ENCODE assay signal across 8 cellular contexts in genomic region chr20:2839732-2840137, GRCh38. TPM values are rescaled to one million over a fixed set of nuclear protein-coding genes. Genes with fewer than 3 reads are reported as not detected.
DNase-seq lines count a peak whose midpoint lies in the region; ATAC-seq and TF ChIP-seq lines count a peak whose summit lies in the region.

No MANE protein-coding gene starts in this region.

- H3K79me2 ChIP-seq in HCT116 (ENCODE audit: insufficient read depth, low read length), result peaks cover 12% of the 10 kb centered on the region

- DNase-seq in HCT116 (ENCODE audit: low read depth, low spot score), result no peak
- no peak for DNase-seq in activated CD8-positive, alpha-beta T cell treated with anti-CD3 and anti-CD28 coated beads for 36 hours
- no peak for DNase-seq in GOT3 (lab: John Stamatoyannopoulos, UW)
- no peak for DNase-seq in NCI-H345 (lab: John Stamatoyannopoulos, UW)
- DNase-seq in GM19240 (ENCODE audit: insufficient read length, low spot score), result no peak
- DNase-seq in stimulated activated CD4-positive, alpha-beta T cell treated with anti-CD3 and anti-CD28 coated beads, Interleukin-15, amount 100 ng/mL, for 24 hours, result no peak

- BruUV-seq in HCT116 (replicated peaks; lab: Mats Ljungman, UMichigan), result no TSS peak

- no peak for ATAC-seq in HCT116
- no peak for ATAC-seq in activated CD8-positive, alpha-beta T cell treated with anti-CD3 and anti-CD28 coated beads for 36 hours
- peak; percentile 1 for ATAC-seq in stimulated activated memory B cell treated with anti-CD40 and anti-IgM and Interleukin-4, amounts not matched to agents 10 μg/mL and 1 μg/mL and 100 μg/mL, for 72 hours

- no peaks in the 10 kb centered on the region for H3K27me3 Mint-ChIP-seq in activated CD8-positive, alpha-beta T cell treated with anti-CD3 and anti-CD28 coated beads for 36 hours
- no peaks in the 10 kb centered on the region for H3K27me3 Mint-ChIP-seq in stimulated activated memory B cell treated with anti-CD40 and anti-IgM and Interleukin-4, amounts not matched to agents 10 μg/mL and 1 μg/mL and 100 μg/mL, for 72 hours

- H3K9me3 ChIP-seq in HCT116 (ENCODE audit: control insufficient read depth in 1 of 2, insufficient read depth in 1 of 2, low read depth in 1 of 2, low read length in 2 of 2), result no peaks in the 10 kb centered on the region
- H3K9me3 ChIP-seq in iPS-20b (ENCODE audit: insufficient read depth, low read depth, low read length), result no peaks in the 10 kb centered on the region

- CTCF ChIA-PET in HCT116 (lab: Charles Lee), result no interaction called here
- CTCF ChIA-PET in activated CD8-positive, alpha-beta T cell treated with anti-CD3 and anti-CD28 coated beads for 36 hours (lab: Charles Lee), result interaction anchor here (2.0 kb wide), 1 partner anchor 26 kb away, joined by 6 read pairs; no protein-coding TSS in a partner anchor

- TF ChIP-seq POLR2A in HCT116 (IDR thresholded peaks at IDR 0.05; ENCODE audit: borderline replicate concordance, extremely low read depth, insufficient read depth, insufficient read length), result no peak

- H3K27ac Mint-ChIP-seq in activated CD8-positive, alpha-beta T cell treated with anti-CD3 and anti-CD28 coated beads for 36 hours, result peak overlapping the region; percentile 84
- peak overlapping the region; percentile 93 for H3K27ac Mint-ChIP-seq in stimulated activated memory B cell treated with anti-CD40 and anti-IgM and Interleukin-4, amounts not matched to agents 10 μg/mL and 1 μg/mL and 100 μg/mL, for 72 hours

- H2AFZ ChIP-seq in HCT116 (ENCODE audit: low read depth, low read length, poor library complexity, severe bottlenecking), result no peak overlapping the region

- H3K4me3 ChIP-seq in HCT116 (replicated peaks in 1 of 2; ENCODE audit: low read depth in 1 of 2, low read length in 2 of 2), result peak overlapping the region; percentile 73 to 96
- peak overlapping the region; percentile 88; the same call in 1 of the 2 replicates for H3K4me3 ChIP-seq in iPS-20b (ENCODE audit: low read length)

- POLR2A ChIA-PET in HCT116 (lab: Charles Lee), result no interaction called here
- POLR2A ChIA-PET in activated CD8-positive, alpha-beta T cell treated with anti-CD3 and anti-CD28 coated beads for 36 hours (lab: Charles Lee), result interaction anchor here (0.6 to 3.0 kb wide), 16 partner anchors 10 to 332 kb away, joined by 3 to 10 read pairs (median 4); partner anchors contain the start of genes CPXM1, NOP56 and PTPRA

- no peaks in the 10 kb centered on the region for H3K27me3 ChIP-seq in HCT116 (ENCODE audit: insufficient read depth, low read length)
- peaks cover 24% of the 10 kb centered on the region for H3K27me3 ChIP-seq in iPS-20b (ENCODE audit: insufficient read depth, low read length)

- H3K4me1 ChIP-seq in HCT116 (ENCODE audit: control insufficient read depth in 1 of 2, insufficient read depth in 2 of 2, low read length in 2 of 2) (peaks cover 13 to 20% of the 10 kb centered on the region in 2 experiments; a peak in 3 of 4 replicates), iPS-20b (ENCODE audit: insufficient read depth, low read length) (peaks cover 3% of the 10 kb centered on the region; the same call in 1 of the 2 replicates)

- H3K4me1 Mint-ChIP-seq in activated CD8-positive, alpha-beta T cell treated with anti-CD3 and anti-CD28 coated beads for 36 hours (ENCODE audit: low read depth), result peaks cover 31% of the 10 kb centered on the region
- H3K4me1 Mint-ChIP-seq in stimulated activated memory B cell treated with anti-CD40 and anti-IgM and Interleukin-4, amounts not matched to agents 10 μg/mL and 1 μg/mL and 100 μg/mL, for 72 hours, result peaks cover 37% of the 10 kb centered on the region

- H3K9ac ChIP-seq in HCT116 (ENCODE audit: low read length) (peak overlapping the region; percentile 81), iPS-20b (ENCODE audit: low read depth, low read length) (no peak overlapping the region)

- no peaks in the 10 kb centered on the region for H3K9me2 ChIP-seq in HCT116 (ENCODE audit: insufficient read depth)

- H3K36me3 Mint-ChIP-seq in activated CD8-positive, alpha-beta T cell treated with anti-CD3 and anti-CD28 coated beads for 36 hours (ENCODE audit: low read depth), result peaks cover 27% of the 10 kb centered on the region
- peaks cover 27% of the 10 kb centered on the region for H3K36me3 Mint-ChIP-seq in stimulated activated memory B cell treated with anti-CD40 and anti-IgM and Interleukin-4, amounts not matched to agents 10 μg/mL and 1 μg/mL and 100 μg/mL, for 72 hours

- H3K4me2 ChIP-seq in HCT116 (ENCODE audit: low read length), result peak overlapping the region; percentile 98

- peak overlapping the region; percentile 83 for H3K4me3 Mint-ChIP-seq in activated CD8-positive, alpha-beta T cell treated with anti-CD3 and anti-CD28 coated beads for 36 hours
- H3K4me3 Mint-ChIP-seq in stimulated activated memory B cell treated with anti-CD40 and anti-IgM and Interleukin-4, amounts not matched to agents 10 μg/mL and 1 μg/mL and 100 μg/mL, for 72 hours, result peak overlapping the region; percentile 73

- H4K20me1 ChIP-seq in HCT116 (ENCODE audit: insufficient read depth), result no peaks in the 10 kb centered on the region

- no peak for TF ChIP-seq RAD21 in HCT116 (IDR thresholded peaks at IDR 0.05; ENCODE audit: low read depth)

- peak overlapping the region; percentile 97; the same call in 1 of the 2 replicates for H3K27ac ChIP-seq in HCT116 (ENCODE audit: low read depth, low read length)
- H3K27ac ChIP-seq in iPS-20b (ENCODE audit: low read length), result no peak overlapping the region

- no peak for TF ChIP-seq CTCF in HCT116 (IDR thresholded peaks at IDR 0.05 in 2 of 3, conservative IDR thresholded peaks at IDR 0.05 in 1 of 3; ENCODE audit: borderline replicate concordance in 1 of 3, insufficient read depth in 1 of 3, low read depth in 2 of 3, low read length in 2 of 3)
- TF ChIP-seq CTCF in activated CD8-positive, alpha-beta T cell treated with anti-CD3 and anti-CD28 coated beads for 36 hours (IDR thresholded peaks at IDR 0.05), result no peak

- no peaks in the 10 kb centered on the region for H3K9me3 Mint-ChIP-seq in activated CD8-positive, alpha-beta T cell treated with anti-CD3 and anti-CD28 coated beads for 36 hours
- H3K9me3 Mint-ChIP-seq in stimulated activated memory B cell treated with anti-CD40 and anti-IgM and Interleukin-4, amounts not matched to agents 10 μg/mL and 1 μg/mL and 100 μg/mL, for 72 hours, result no peaks in the 10 kb centered on the region

- RAD21 ChIA-PET in HCT116 (lab: Charles Lee; ENCODE audit: low non-redundant PET in 1 of 2, low total read pairs in 2 of 2, uncharacterized antibody in 2 of 2, unreplicated experiment in 2 of 2), result no interaction called here

- H3K36me3 ChIP-seq in HCT116 (ENCODE audit: control insufficient read depth in 1 of 2, insufficient read depth in 2 of 2, low read length in 2 of 2), result no peaks in the 10 kb centered on the region
- no peaks in the 10 kb centered on the region for H3K36me3 ChIP-seq in iPS-20b (ENCODE audit: insufficient read depth, low read depth, low read length)

- intact Hi-C loops in HCT116 (cut with micrococcal nuclease), result no loop called here
- intact Hi-C loops in activated CD8-positive, alpha-beta T cell treated with anti-CD3 and anti-CD28 coated beads for 36 hours (cut with micrococcal nuclease), result no loop called here

TF ChIP-seq in HCT116, 20 proteins besides CTCF, POLR2A, EP300 and RAD21 (continues in another document):
- no peak for TF ChIP-seq ZFX (IDR thresholded peaks at IDR 0.05)
- TF ChIP-seq, protein P1, sequence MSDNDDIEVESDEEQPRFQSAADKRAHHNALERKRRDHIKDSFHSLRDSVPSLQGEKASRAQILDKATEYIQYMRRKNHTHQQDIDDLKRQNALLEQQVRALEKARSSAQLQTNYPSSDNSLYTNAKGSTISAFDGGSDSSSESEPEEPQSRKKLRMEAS (IDR thresholded peaks at IDR 0.05), result no peak
- TF ChIP-seq JUND (IDR thresholded peaks at IDR 0.05), result no peak
- no peak for TF ChIP-seq CBX3 (IDR thresholded peaks at IDR 0.05; ENCODE audit: low read depth)
- TF ChIP-seq ELF1 (IDR thresholded peaks at IDR 0.05; ENCODE audit: borderline replicate concordance, low read depth), result no peak
- no peak for TF ChIP-seq EZH2phosphoT487 (IDR thresholded peaks at IDR 0.05; ENCODE audit: borderline replicate concordance)
- TF ChIP-seq POLR2AphosphoS5 (IDR thresholded peaks at IDR 0.05; ENCODE audit: low read depth, low read length), result no peak
- no peak for TF ChIP-seq ZNF274 (IDR thresholded peaks at IDR 0.05; ENCODE audit: low read depth, low read length)
- TF ChIP-seq CEBPB (IDR thresholded peaks at IDR 0.05; ENCODE audit: low read depth), result no peak
- no peak for TF ChIP-seq ATF3 (IDR thresholded peaks at IDR 0.05)
- TF ChIP-seq SRF (IDR thresholded peaks at IDR 0.05; ENCODE audit: low read depth), result no peak

RNA-seq across cellular contexts. Expression of gene PCED1A, which starts 0.7 kb away (rescaled TPM):
- 31.8 TPM for total RNA-seq in HCT116 (2021; ENCODE audit: unreplicated experiment)
- 27.6 and 36.2 TPM in 2 replicates for polyA plus RNA-seq in HCT116 (2012)
- total RNA-seq in activated CD8-positive, alpha-beta T cell treated with anti-CD3 and anti-CD28 coated beads for 36 hours, result 10 to 100 TPM; 33.9 to 34.3 TPM

RNA-seq across cellular contexts. Expression of gene VPS16, which starts 0.8 kb away (rescaled TPM):
- total RNA-seq in HCT116 (2021; ENCODE audit: unreplicated experiment), result 38.1 TPM
- 31.9 and 37.5 TPM in 2 replicates for polyA plus RNA-seq in HCT116 (2012)
- total RNA-seq in activated CD8-positive, alpha-beta T cell treated with anti-CD3 and anti-CD28 coated beads for 36 hours, result 10 to 100 TPM; 34.5 to 38.7 TPM

RNA-seq across cellular contexts. Expression of gene TMEM239, which starts 23.6 kb away (rescaled TPM):
- total RNA-seq in HCT116 (2021; ENCODE audit: unreplicated experiment), result not detected
- not detected in 2 replicates for polyA plus RNA-seq in HCT116 (2012)
- total RNA-seq in activated CD8-positive, alpha-beta T cell treated with anti-CD3 and anti-CD28 coated beads for 36 hours, result not detected

RNA-seq across cellular contexts. Expression of gene C20orf141, which starts 24.9 kb away (rescaled TPM):
- not detected for total RNA-seq in HCT116 (2021; ENCODE audit: unreplicated experiment)
- not detected in 2 replicates for polyA plus RNA-seq in HCT116 (2012)
- total RNA-seq in activated CD8-positive, alpha-beta T cell treated with anti-CD3 and anti-CD28 coated beads for 36 hours, result not detected

RNA-seq across cellular contexts. Expression of gene PTPRA, which starts 33.5 kb away (rescaled TPM):
- total RNA-seq in HCT116 (2021; ENCODE audit: unreplicated experiment), result 44.6 TPM
- polyA plus RNA-seq in HCT116 (2012), result 34.4 and 40.2 TPM in 2 replicates
- total RNA-seq in activated CD8-positive, alpha-beta T cell treated with anti-CD3 and anti-CD28 coated beads for 36 hours, result 10 to 100 TPM; 42.0 to 43.1 TPM
